In the genomic region with DNA sequence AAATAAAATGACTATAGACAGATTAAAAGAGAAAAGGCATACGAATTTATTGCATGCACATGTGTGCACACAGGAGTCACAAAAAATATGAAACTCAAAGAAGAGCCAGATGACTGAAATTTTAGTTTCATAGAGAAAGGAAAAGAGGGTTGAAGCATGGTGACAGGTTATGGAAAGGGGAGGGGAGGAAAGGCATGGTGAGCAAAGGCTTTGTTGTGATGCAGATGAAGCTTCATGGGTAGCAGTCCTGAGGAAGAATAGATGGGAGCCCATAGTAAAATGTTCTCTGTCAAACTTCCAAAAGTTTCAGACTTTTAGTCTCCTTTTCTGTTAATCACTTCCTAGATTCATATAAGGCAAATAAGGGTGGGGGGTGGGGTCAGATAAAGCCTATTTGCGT, we compare ENCODE assay signal across 1 cellular context.
TF ChIP-seq lines count a peak whose summit lies in the region.

No MANE protein-coding gene starts in this region.

TF ChIP-seq in endothelial cell of umbilical vein, 7 proteins besides CTCF, POLR2A, EP300 and RAD21:
- TF ChIP-seq GATA2 (IDR thresholded peaks at IDR 0.05; ENCODE audit: insufficient read depth, insufficient read length, low read depth, low read length) (no peak), FOS (IDR thresholded peaks at IDR 0.05; ENCODE audit: borderline replicate concordance, insufficient read depth, low read length) (no peak), POLR2AphosphoS5 (IDR thresholded peaks at IDR 0.05; ENCODE audit: insufficient read depth, low read depth, low read length) (no peak), MYC (IDR thresholded peaks at IDR 0.05; ENCODE audit: low read depth, low read length) (no peak), JUN (IDR thresholded peaks at IDR 0.05; ENCODE audit: borderline replicate concordance, insufficient read depth, insufficient read length, low read depth) (no peak), EZH2 (IDR thresholded peaks at IDR 0.05; ENCODE audit: borderline replicate concordance, low read depth, low read length, severe bottlenecking) (no peak)
- TF ChIP-seq, protein P1, sequence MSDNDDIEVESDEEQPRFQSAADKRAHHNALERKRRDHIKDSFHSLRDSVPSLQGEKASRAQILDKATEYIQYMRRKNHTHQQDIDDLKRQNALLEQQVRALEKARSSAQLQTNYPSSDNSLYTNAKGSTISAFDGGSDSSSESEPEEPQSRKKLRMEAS (IDR thresholded peaks at IDR 0.05; ENCODE audit: insufficient read depth, insufficient read length): no peak
